13 cellular contexts compared by ENCODE assay signal in genomic region chr1:93665015-93665414, GRCh38. TPM values are rescaled to one million over a fixed set of nuclear protein-coding genes. Genes with fewer than 3 reads are reported as not detected.
DNase-seq lines count a peak whose midpoint lies in the region; ATAC-seq, FAIRE-seq and TF ChIP-seq lines count a peak whose summit lies in the region.
"Had no signal": no experiment of that assay in that cellular context is flagged by ENCODE, and none has a peak within 500 bp of the region (broad histone marks: within the 10 kb centered on the region; RNA-seq: fewer than 3 reads in every experiment).

No MANE protein-coding gene starts in this region.

- H2BK120ac ChIP-seq in H1 (replicated peaks; ENCODE audit: low read depth, low read length), result no peak overlapping the region

- no peak overlapping the region for H3K4me2 ChIP-seq in H1 (ENCODE audit: insufficient read depth in 1 of 2, low read depth in 2 of 2, low read length in 2 of 2)

- H3K4me3 ChIP-seq in left ventricle myocardium inferior (peak overlapping the region; percentile 12), H1 (ENCODE audit: extremely low read depth in 1 of 4, insufficient read depth in 2 of 4, low read depth in 3 of 4, low read length in 4 of 4) (no peak overlapping the region), vagina (no peak overlapping the region)
- H3K4me3 ChIP-seq: cardiac muscle cell had no signal

- peak overlapping the region; percentile 78 for H3K27ac Mint-ChIP-seq in mesothelial cell of epicardium
- H3K27ac Mint-ChIP-seq: activated CD4-positive, alpha-beta memory T cell treated with anti-CD3 and anti-CD28 coated beads for 36 hours; T-helper 2 cell treated with Interferon-gamma antibody and Interleukin-4, amounts not matched to agents 5 μg/mL and 100 μg/mL, for 36 hours had no signal

- H2BK12ac ChIP-seq in H1 (ENCODE audit: low read depth, low read length), result 0 out of 2 replicates have a peak overlapping the region, but pooled peaks have one; percentile 31

- H3K4me3 Mint-ChIP-seq in mesothelial cell of epicardium, result no peak overlapping the region
- H3K4me3 Mint-ChIP-seq: activated CD4-positive, alpha-beta memory T cell treated with anti-CD3 and anti-CD28 coated beads for 36 hours; natural killer cell treated with Interleukin-12 subunit alpha and Interleukin-12 subunit beta and Interleukin-15 and Interleukin-18, amount 100 ng/mL, for 72 hours; T-helper 2 cell treated with Interferon-gamma antibody and Interleukin-4, amounts not matched to agents 5 μg/mL and 100 μg/mL, for 36 hours had no signal

- H3K36me3 Mint-ChIP-seq in mesothelial cell of epicardium, result no peaks in the 10 kb centered on the region
- H3K36me3 Mint-ChIP-seq: activated CD4-positive, alpha-beta memory T cell treated with anti-CD3 and anti-CD28 coated beads for 36 hours had no signal

- H3K9me3 ChIP-seq in left ventricle myocardium inferior (replicated peaks) (no peaks in the 10 kb centered on the region), H1 (ENCODE audit: insufficient read depth in 2 of 2, low read depth in 1 of 2, low read length in 1 of 2) (no peaks in the 10 kb centered on the region), vagina (no peaks in the 10 kb centered on the region)

- H2AK5ac ChIP-seq in H1 (ENCODE audit: low read depth, low read length), result no peak overlapping the region

- H4K20me1 ChIP-seq in H1 (replicated peaks in 1 of 2; ENCODE audit: control insufficient read depth in 1 of 2, insufficient read depth in 2 of 2, low read length in 2 of 2), result no peaks in the 10 kb centered on the region

- H3K56ac ChIP-seq in H1 (replicated peaks; ENCODE audit: insufficient read length, low read depth, low read length), result no peak overlapping the region

- H3K27me3 ChIP-seq in left ventricle myocardium inferior (ENCODE audit: low read depth) (no peaks in the 10 kb centered on the region), H1 (replicated peaks in 1 of 4; ENCODE audit: control insufficient read depth in 3 of 4, extremely low read depth in 1 of 4, insufficient read depth in 3 of 4, low read length in 3 of 4) (no peaks in the 10 kb centered on the region), vagina (no peaks in the 10 kb centered on the region)
- H3K27me3 ChIP-seq: cardiac muscle cell had no signal

- no peak overlapping the region for H2BK5ac ChIP-seq in H1 (ENCODE audit: low read depth, low read length)

- TF ChIP-seq EP300 in H1 (IDR thresholded peaks at IDR 0.05; ENCODE audit: borderline replicate concordance in 1 of 2, low read depth in 2 of 2, low read length in 2 of 2), result no peak

- 85% methylated on average over 3 of the region's 3 CpGs; no CpG with 5 or more reads in 1 of the 2 experiments for WGBS in H1 (ENCODE audit: extremely low coverage in 1 of 2, insufficient coverage in 1 of 2, insufficient read length in 1 of 2, insufficient replicate concordance in 2 of 2, low coverage in 1 of 2, low lambda C conversion rate in 2 of 2, missing lambda C conversion rate in 1 of 2), 2 experiments

- ATAC-seq in Right ventricle myocardium inferior, result no peak
- ATAC-seq: natural killer cell treated with Interleukin-12 subunit alpha and Interleukin-12 subunit beta and Interleukin-15 and Interleukin-18, amount 100 ng/mL, for 72 hours had no signal

- POLR2A ChIA-PET in H1 (lab: Charles Lee; ENCODE audit: partially characterized antibody), result no interaction called here

- H2BK20ac ChIP-seq in H1 (ENCODE audit: low read length), result no peak overlapping the region

- no peak overlapping the region for H4K8ac ChIP-seq in H1 (ENCODE audit: extremely low read depth, insufficient read depth, low read length)

- DNase-seq in left ventricle myocardium inferior, result no peak
- DNase-seq in Right ventricle myocardium inferior (ENCODE audit: missing footprints), result no peak
- DNase-seq in H1 (ENCODE audit: low read depth in 1 of 2, low spot score in 2 of 2), result no peak
- DNase-seq in mesothelial cell of epicardium (ENCODE audit: low spot score in 2 of 2, unreplicated experiment in 2 of 2), result no peak
- peak in 1 of 2 donors; percentile 67 for DNase-seq in vagina (ENCODE audit: extremely low spot score in 2 of 2)
- DNase-seq in activated CD4-positive, alpha-beta T cell treated with anti-CD3 and anti-CD28 coated beads for 4 hours, result no peak
- DNase-seq in NCI-H1092 treated with DMSO at 0.1 percent for 48 hours (lab: John Stamatoyannopoulos, UW), result no peak
- DNase-seq in stimulated activated naive CD4-positive, alpha-beta T cell treated with Interleukin-2 at 50 U/mL for 16 hours (lab: John Stamatoyannopoulos, UW), result no peak
- DNase-seq: activated CD4-positive, alpha-beta memory T cell treated with anti-CD3 and anti-CD28 coated beads for 36 hours; activated gamma-delta T cell had no signal

- no peak overlapping the region; the same call in 1 of the 2 replicates for H3K18ac ChIP-seq in H1 (ENCODE audit: extremely low read depth, low read length)

- peaks cover 7% of the 10 kb centered on the region; the same call in 1 of the 2 replicates for H3K23me2 ChIP-seq in H1 (ENCODE audit: low read depth, low read length)

- H3K4me1 ChIP-seq in left ventricle myocardium inferior (peaks cover 99% of the 10 kb centered on the region), H1 (replicated peaks in 1 of 4; ENCODE audit: control insufficient read depth in 3 of 4, insufficient read depth in 4 of 4, low read length in 3 of 4) (peaks cover 6 to 26% (median 16%) of the 10 kb centered on the region in 4 experiments), vagina (peaks cover 64% of the 10 kb centered on the region)

- H3K9me3 Mint-ChIP-seq in mesothelial cell of epicardium, result no peaks in the 10 kb centered on the region
- H3K9me3 Mint-ChIP-seq: activated CD4-positive, alpha-beta memory T cell treated with anti-CD3 and anti-CD28 coated beads for 36 hours; natural killer cell treated with Interleukin-12 subunit alpha and Interleukin-12 subunit beta and Interleukin-15 and Interleukin-18, amount 100 ng/mL, for 72 hours; T-helper 2 cell treated with Interferon-gamma antibody and Interleukin-4, amounts not matched to agents 5 μg/mL and 100 μg/mL, for 36 hours had no signal

- peaks cover 6% of the 10 kb centered on the region; the same call in 1 of the 2 replicates for H3K79me1 ChIP-seq in H1 (ENCODE audit: low read depth, low read length)

- intact Hi-C loops in left ventricle myocardium inferior (cut with micrococcal nuclease), result no loop called here
- intact Hi-C loops in Right ventricle myocardium inferior (cut with DNase I), result no loop called here
- intact Hi-C loops in vagina (cut with DNase I), result no loop called here

- H3K4ac ChIP-seq in H1 (replicated peaks; ENCODE audit: insufficient read length, low read depth, low read length), result no peak overlapping the region

- H3K79me2 ChIP-seq in H1 (ENCODE audit: control insufficient read depth in 1 of 2, insufficient read depth in 2 of 2, low read length in 2 of 2), result peaks cover 0 to 10% of the 10 kb centered on the region in 2 experiments; a peak in 1 of 4 replicates

- TF ChIP-seq RAD21 in H1 (IDR thresholded peaks at IDR 0.05 in 1 of 2, conservative IDR thresholded peaks at IDR 0.05 in 1 of 2; ENCODE audit: low read depth in 2 of 2, low read length in 2 of 2), result no peak

- no peak overlapping the region for H2AFZ ChIP-seq in H1 (ENCODE audit: low read length)

- H2BK15ac ChIP-seq in H1 (ENCODE audit: low read length), result no peak overlapping the region

- no peak overlapping the region for H4K5ac ChIP-seq in H1 (ENCODE audit: insufficient read length, low read depth, low read length)

- TF ChIP-seq CTCF in left ventricle myocardium inferior (IDR thresholded peaks at IDR 0.05; ENCODE audit: borderline replicate concordance) (no peak), H1 (IDR thresholded peaks at IDR 0.05; ENCODE audit: control extremely low read depth in 1 of 3, insufficient read depth in 1 of 3, low read depth in 1 of 3, low read length in 3 of 3) (no peak), mesothelial cell of epicardium (IDR thresholded peaks at IDR 0.05; ENCODE audit: unreplicated experiment) (no peak), vagina (IDR thresholded peaks at IDR 0.05) (no peak)

- no peak overlapping the region for H3K23ac ChIP-seq in H1 (ENCODE audit: insufficient read length)

- CTCF ChIA-PET in H1 (lab: Charles Lee; ENCODE audit: partially characterized antibody), result interaction anchor here (0.9 to 7.0 kb wide), 6 partner anchors 14 to 179 kb away, joined by 3 to 49 read pairs (median 4); no protein-coding TSS in a partner anchor

- FAIRE-seq in H1 (lab: Jason Lieb, UNC), result no peak

- no peak overlapping the region for H4K91ac ChIP-seq in H1 (replicated peaks; ENCODE audit: insufficient read length, low read length)

- peaks cover 73% of the 10 kb centered on the region for H3K4me1 Mint-ChIP-seq in mesothelial cell of epicardium

- peak overlapping the region; percentile 65 for H3K27ac ChIP-seq in left ventricle myocardium inferior (replicated peaks)
- no peak overlapping the region for H3K27ac ChIP-seq in H1 (ENCODE audit: low read depth, low read length)
- H3K27ac ChIP-seq in vagina, result peak overlapping the region; percentile 47
- H3K27ac ChIP-seq: cardiac muscle cell had no signal

- H3K36me3 ChIP-seq in left ventricle myocardium inferior (no peaks in the 10 kb centered on the region), H1 (ENCODE audit: control insufficient read depth in 2 of 4, insufficient read depth in 4 of 4, low read length in 3 of 4) (peaks cover 0 to 3% (median 0%) of the 10 kb centered on the region in 4 experiments; a peak in 1 of 8 replicates), vagina (no peaks in the 10 kb centered on the region)
- H3K36me3 ChIP-seq: cardiac muscle cell had no signal

- no peak overlapping the region for H3K14ac ChIP-seq in H1 (ENCODE audit: insufficient read length)

- H3K27me3 Mint-ChIP-seq in mesothelial cell of epicardium (ENCODE audit: low read depth), result no peaks in the 10 kb centered on the region
- H3K27me3 Mint-ChIP-seq: activated CD4-positive, alpha-beta memory T cell treated with anti-CD3 and anti-CD28 coated beads for 36 hours had no signal

- H3K9ac ChIP-seq in H1 (replicated peaks in 1 of 4; ENCODE audit: extremely low read depth in 1 of 4, low read depth in 3 of 4, low read length in 3 of 4), result no peak overlapping the region

- TF ChIP-seq POLR2A in H1 (IDR thresholded peaks at IDR 0.05; ENCODE audit: control extremely low read depth in 1 of 2, low read depth in 2 of 2, low read length in 2 of 2) (no peak), vagina (IDR thresholded peaks at IDR 0.05) (no peak)

TF ChIP-seq in H1, 55 proteins besides CTCF, POLR2A, EP300 and RAD21 (continues in another document):
- TF ChIP-seq SP4 (IDR thresholded peaks at IDR 0.05; ENCODE audit: low read length), result no peak

RNA-seq across cellular contexts. Expression of gene BCAR3, which starts 16.6 kb away (rescaled TPM):
- total RNA-seq in left ventricle myocardium inferior, result 23.5 TPM
- 17.8 TPM for total RNA-seq in Right ventricle myocardium inferior
- total RNA-seq in H1 (2021; fragmentation: NEBNext Ultra II Directional; extraction: Animal tissue kit (Norgen Biotek cat#: 25700)), result 8.3 and 9.2 TPM in 2 replicates
- polyA plus RNA-seq in H1 (2011; rRNA removed), result 5.6 and 7.3 TPM in 2 replicates
- 6.6 TPM for polyA plus RNA-seq in H1 (2011; cell fraction: cytosol; rRNA removed)
- polyA plus RNA-seq in H1 (2011; cell fraction: nucleus; rRNA removed), result 9.7 TPM
- polyA plus RNA-seq in H1 (2012, experiment 1 of 2), result 7.0 to 8.0 TPM (median 7.8 TPM) in 4 replicates
- polyA plus RNA-seq in H1 (2012, experiment 2 of 2), result 6.1 TPM
- polyA plus RNA-seq in H1 (2013, experiment 1 of 2), result 5.1 TPM
- polyA plus RNA-seq in H1 (2013, experiment 2 of 2), result 5.2 TPM
- polyA minus RNA-seq in H1 (2011; rRNA and poly(A)+ RNA removed), result 10.9 and 11.0 TPM in 2 replicates
- 19.4 TPM for polyA minus RNA-seq in H1 (2011; cell fraction: cytosol; rRNA and poly(A)+ RNA removed)
- polyA minus RNA-seq in H1 (2011; cell fraction: nucleus; rRNA and poly(A)+ RNA removed), result 14.6 TPM
- total RNA-seq in mesothelial cell of epicardium, result 9.0 to 9.2 TPM (median 9.1 TPM) in 3 replicates
- 22.8 TPM for total RNA-seq in vagina
